ENCODE assay signal across 1 cellular context in the genomic region with DNA sequence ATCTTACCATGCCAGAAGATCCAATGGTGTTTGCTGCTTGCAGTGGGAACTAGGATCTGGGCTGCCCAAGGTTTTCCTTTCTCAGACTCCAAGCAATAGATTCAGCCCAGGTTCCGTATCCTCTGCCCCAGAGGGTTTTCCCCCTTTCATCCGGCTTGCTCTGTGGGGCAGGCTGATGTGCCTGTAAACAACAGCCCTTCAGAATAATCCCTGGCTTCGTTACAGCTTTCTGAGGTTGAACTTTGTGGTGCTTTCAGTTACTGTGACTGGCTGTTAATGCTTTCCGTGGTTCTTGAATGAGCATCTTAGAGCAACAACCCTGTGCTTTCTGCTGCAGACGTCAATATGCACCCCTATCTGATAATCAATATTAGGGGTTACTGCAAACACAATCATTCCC.
TF ChIP-seq lines count a peak whose summit lies in the region.

No MANE protein-coding gene starts in this region.

TF ChIP-seq in WTC11, 78 proteins besides CTCF, POLR2A, EP300 and RAD21 (continued from another document):
- TF ChIP-seq ZNF532 (CRISPR knock-in tag; IDR thresholded peaks at IDR 0.05; ENCODE audit: borderline replicate concordance) = no peak
- no peak for TF ChIP-seq ATF2 (CRISPR knock-in tag; IDR thresholded peaks at IDR 0.05; ENCODE audit: borderline replicate concordance, low read depth)
- no peak for TF ChIP-seq PRRX2 (CRISPR knock-in tag; IDR thresholded peaks at IDR 0.05)
- no peak for TF ChIP-seq JUN (CRISPR knock-in tag; IDR thresholded peaks at IDR 0.05)
- TF ChIP-seq OVOL2 (CRISPR knock-in tag; IDR thresholded peaks at IDR 0.05; ENCODE audit: borderline replicate concordance) = no peak
- TF ChIP-seq, protein P1, sequence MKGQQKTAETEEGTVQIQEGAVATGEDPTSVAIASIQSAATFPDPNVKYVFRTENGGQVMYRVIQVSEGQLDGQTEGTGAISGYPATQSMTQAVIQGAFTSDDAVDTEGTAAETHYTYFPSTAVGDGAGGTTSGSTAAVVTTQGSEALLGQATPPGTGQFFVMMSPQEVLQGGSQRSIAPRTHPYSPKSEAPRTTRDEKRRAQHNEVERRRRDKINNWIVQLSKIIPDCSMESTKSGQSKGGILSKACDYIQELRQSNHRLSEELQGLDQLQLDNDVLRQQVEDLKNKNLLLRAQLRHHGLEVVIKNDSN (CRISPR knock-in tag; IDR thresholded peaks at IDR 0.05) = no peak
- TF ChIP-seq ZNF281 (CRISPR knock-in tag; IDR thresholded peaks at IDR 0.05) = no peak
- no peak for TF ChIP-seq TEAD4 (CRISPR knock-in tag; IDR thresholded peaks at IDR 0.05)
- TF ChIP-seq, protein P2, sequence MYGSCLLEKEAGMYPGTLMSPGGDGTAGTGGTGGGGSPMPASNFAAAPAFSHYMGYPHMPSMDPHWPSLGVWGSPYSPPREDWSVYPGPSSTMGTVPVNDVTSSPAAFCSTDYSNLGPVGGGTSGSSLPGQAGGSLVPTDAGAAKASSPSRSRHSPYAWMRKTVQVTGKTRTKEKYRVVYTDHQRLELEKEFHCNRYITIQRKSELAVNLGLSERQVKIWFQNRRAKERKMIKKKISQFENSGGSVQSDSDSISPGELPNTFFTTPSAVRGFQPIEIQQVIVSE (CRISPR knock-in tag; IDR thresholded peaks at IDR 0.05; ENCODE audit: borderline replicate concordance) = no peak
- TF ChIP-seq ZNF232 (CRISPR knock-in tag; IDR thresholded peaks at IDR 0.05) = no peak
